ENCODE assay signal across 8 cellular contexts in genomic region chr1:148060294-148060701, GRCh38.
DNase-seq lines count a peak whose midpoint lies in the region; ATAC-seq, FAIRE-seq and TF ChIP-seq lines count a peak whose summit lies in the region.
"Not testable (repeated sequence)": the region's sequence is repeated elsewhere in the genome, so short reads cannot be mapped to it uniquely, and the experiment has no call there.

No MANE protein-coding gene starts in this region.

- not testable (repeated sequence) for H3K9me3 Mint-ChIP-seq in activated T-helper 17 cell treated with anti-CD3 and anti-CD28 coated beads, Interleukin-2, amount 50 U/mL, for 72 hours; stimulated activated naive CD8-positive, alpha-beta T cell treated with anti-CD3 and anti-CD28 coated beads, Interleukin-15, amount 100 ng/mL, for 72 hours

- not testable (repeated sequence) for H3K9me3 ChIP-seq in T-helper 17 cell (ENCODE audit: control insufficient read depth, low read length, poor library complexity, severe bottlenecking); pancreas

- peak overlapping the region; percentile 66 for H3K4me3 Mint-ChIP-seq in T-helper 17 cell
- peak overlapping the region; percentile 67 for H3K4me3 Mint-ChIP-seq in activated T-helper 17 cell treated with anti-CD3 and anti-CD28 coated beads, Interleukin-2, amount 50 U/mL, for 72 hours
- H3K4me3 Mint-ChIP-seq in stimulated activated naive CD8-positive, alpha-beta T cell treated with anti-CD3 and anti-CD28 coated beads, Interleukin-15, amount 100 ng/mL, for 72 hours: peak overlapping the region; percentile 75 to 77

- intact Hi-C loops in left ventricle myocardium superior (cut with micrococcal nuclease); pancreas (cut with DNase I): not testable (repeated sequence)

- not testable (repeated sequence) for TF ChIP-seq CTCF in AG10803 (conservative IDR thresholded peaks at IDR 0.05; ENCODE audit: low read length); choroid plexus epithelial cell (conservative IDR thresholded peaks at IDR 0.05; ENCODE audit: low read depth, low read length); pancreas (IDR thresholded peaks at IDR 0.05)

- not testable (repeated sequence) for H3K27me3 ChIP-seq in pancreas

- 2 to 3% methylated on average over 23 to 33 of the region's 37 CpGs for WGBS in pancreas, 2 donors

- H3K4me1 Mint-ChIP-seq in T-helper 17 cell; activated T-helper 17 cell treated with anti-CD3 and anti-CD28 coated beads, Interleukin-2, amount 50 U/mL, for 72 hours; stimulated activated naive CD8-positive, alpha-beta T cell treated with anti-CD3 and anti-CD28 coated beads, Interleukin-15, amount 100 ng/mL, for 72 hours: not testable (repeated sequence)

- H3K36me3 ChIP-seq in pancreas: not testable (repeated sequence)

- H3K4me3 ChIP-seq in AG10803 (ENCODE audit: low read length) (peak overlapping the region; percentile 33), choroid plexus epithelial cell (ENCODE audit: low read depth, low read length) (peak overlapping the region; percentile 40), pancreas (peak overlapping the region in 1 of 4 donors; percentile 44)

- not testable (repeated sequence) for H3K4me1 ChIP-seq in pancreas

- H3K27ac Mint-ChIP-seq in T-helper 17 cell; activated T-helper 17 cell treated with anti-CD3 and anti-CD28 coated beads, Interleukin-2, amount 50 U/mL, for 72 hours: not testable (repeated sequence)
- H3K27ac Mint-ChIP-seq in stimulated activated naive CD8-positive, alpha-beta T cell treated with anti-CD3 and anti-CD28 coated beads, Interleukin-15, amount 100 ng/mL, for 72 hours: peak overlapping the region; percentile 80 to 82

- DNase-seq in AG10803 (ENCODE audit: low read depth); T-helper 17 cell; choroid plexus epithelial cell (ENCODE audit: low read depth); left ventricle myocardium superior: not testable (repeated sequence)
- DNase-seq in pancreas: peak in 1 of 6 donors; percentile 43
- peak in 1 of 2 donors; percentile 11 for DNase-seq in stimulated activated naive CD8-positive, alpha-beta T cell treated with anti-CD3 and anti-CD28 coated beads, Interleukin-15, amount 100 ng/mL, for 72 hours

- not testable (repeated sequence) for H3K27ac ChIP-seq in pancreas

- not testable (repeated sequence) for H3K36me3 Mint-ChIP-seq in T-helper 17 cell (ENCODE audit: low read depth); activated T-helper 17 cell treated with anti-CD3 and anti-CD28 coated beads, Interleukin-2, amount 50 U/mL, for 72 hours (ENCODE audit: low read depth)

- ATAC-seq in GM19455 (IDR thresholded peaks at IDR 0.05; ENCODE audit: unreplicated experiment) (peak; percentile 24), T-helper 17 cell (peak; percentile 40), left ventricle myocardium superior (peak; percentile 13), pancreas (peak; percentile 38 to 62 (median 50))
- peak; percentile 36 for ATAC-seq in activated T-helper 17 cell treated with anti-CD3 and anti-CD28 coated beads, Interleukin-2, amount 50 U/mL, for 72 hours (replicated peaks)
- ATAC-seq in stimulated activated naive CD8-positive, alpha-beta T cell treated with anti-CD3 and anti-CD28 coated beads, Interleukin-15, amount 100 ng/mL, for 72 hours: peak; percentile 59

- not testable (repeated sequence) for FAIRE-seq in pancreas (lab: Jason Lieb, UNC)

- H3K27me3 Mint-ChIP-seq in T-helper 17 cell: peaks cover 15% of the 10 kb centered on the region
- not testable (repeated sequence) for H3K27me3 Mint-ChIP-seq in activated T-helper 17 cell treated with anti-CD3 and anti-CD28 coated beads, Interleukin-2, amount 50 U/mL, for 72 hours
- H3K27me3 Mint-ChIP-seq in stimulated activated naive CD8-positive, alpha-beta T cell treated with anti-CD3 and anti-CD28 coated beads, Interleukin-15, amount 100 ng/mL, for 72 hours: peaks cover 20% of the 10 kb centered on the region
